In the genomic region with DNA sequence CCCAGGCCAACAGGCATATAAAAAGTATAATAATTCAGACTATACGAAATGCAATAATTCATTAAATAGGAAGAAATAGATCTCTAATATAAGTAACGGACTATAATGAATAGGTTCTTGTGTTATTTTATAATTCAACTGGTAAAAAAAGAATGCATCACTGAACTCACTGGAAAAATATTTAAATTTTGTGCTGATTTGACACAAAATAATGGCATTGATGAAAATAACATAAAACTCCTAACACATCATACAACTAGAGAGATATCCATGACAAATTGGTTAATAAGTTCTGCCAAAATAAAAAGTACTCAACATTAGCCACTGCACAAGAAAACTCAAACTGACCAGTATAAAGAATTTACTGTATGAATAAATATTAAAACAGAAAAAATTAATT, we compare ENCODE assay signal across 24 cellular contexts. TPM values are rescaled to one million over a fixed set of nuclear protein-coding genes. Genes with fewer than 3 reads are reported as not detected.
DNase-seq lines count a peak whose midpoint lies in the region; ATAC-seq, FAIRE-seq and TF ChIP-seq lines count a peak whose summit lies in the region.
"Had no signal": no experiment of that assay in that cellular context is flagged by ENCODE, and none has a peak within 500 bp of the region (broad histone marks: within the 10 kb centered on the region; RNA-seq: fewer than 3 reads in every experiment).

No MANE protein-coding gene starts in this region.

- TF ChIP-seq CTCF in A549 (IDR thresholded peaks at IDR 0.05) (no peak), D721Med (IDR thresholded peaks at IDR 0.05; ENCODE audit: insufficient read depth, missing control alignments) (no peak), K562 (IDR thresholded peaks at IDR 0.05 in 2 of 3, conservative IDR thresholded peaks at IDR 0.05 in 1 of 3; ENCODE audit: insufficient read depth in 2 of 3, low read depth in 1 of 3, low read length in 3 of 3) (no peak), GM13976 (IDR thresholded peaks at IDR 0.05; ENCODE audit: borderline replicate concordance, control extremely low read depth, extremely low read depth, insufficient read depth, missing control alignments) (no peak)

- no peak overlapping the region for H3K4me3 ChIP-seq in A549
- H3K4me3 ChIP-seq in K562, result no peak overlapping the region
- H3K4me3 ChIP-seq: BLaER1 treated with 17β-estradiol and CSF1 and Interleukin-3, amounts not matched to agents 10 nM and 100 nM; GM12878 had no signal

- no peaks in the 10 kb centered on the region for H3K79me2 ChIP-seq in K562 (ENCODE audit: control insufficient read depth, insufficient read depth, low read length)

- peaks cover 3% of the 10 kb centered on the region for H3K9me1 ChIP-seq in K562 (ENCODE audit: control insufficient read depth, insufficient read depth, low read length)

- no TSS peak for BruUV-seq in K562 (replicated peaks; lab: Mats Ljungman, UMichigan)

- POLR2A ChIA-PET in A549 (lab: Yijun Ruan, JAX) (no interaction called here), K562 (lab: Yijun Ruan, JAX) (interaction anchor here (1.4 kb wide), 1 partner anchor 15 kb away, joined by 3 read pairs; no protein-coding TSS in a partner anchor)

- H3K4me2 ChIP-seq in A549 (no peak overlapping the region), K562 (ENCODE audit: insufficient read depth, low read length) (no peak overlapping the region)
- H3K4me2 ChIP-seq: BLaER1 treated with 17β-estradiol and CSF1 and Interleukin-3, amounts not matched to agents 10 nM and 100 nM had no signal

- FAIRE-seq in A549 (lab: Jason Lieb, UNC) (no peak), D721Med (lab: Jason Lieb, UNC) (peak; percentile 32), K562 (lab: Jason Lieb, UNC) (no peak)
- FAIRE-seq: GM12878, GM12892, GM18507 had no signal

- H2AFZ ChIP-seq in K562 (ENCODE audit: low read depth, low read length), result no peak overlapping the region

- peaks cover 16% of the 10 kb centered on the region for H3K4me1 ChIP-seq in A549
- H3K4me1 ChIP-seq in K562 (replicated peaks in 1 of 2; ENCODE audit: control insufficient read depth in 2 of 2, insufficient read depth in 2 of 2, low read length in 2 of 2), result no peaks in the 10 kb centered on the region

- DNase-seq in A549 (ENCODE audit: low read depth in 1 of 2, low spot score in 1 of 2) (no peak), D721Med (ENCODE audit: insufficient read length, low spot score) (no peak), K562 (ENCODE audit: extremely low read depth in 1 of 4, low spot score in 3 of 4) (no peak), GM13976 (ENCODE audit: low spot score) (no peak), posterior vena cava (ENCODE audit: low spot score) (no peak)
- DNase-seq: 8988T; AML-193; Caco-2; Calu3; CD4-positive, alpha-beta T cell; CD8-positive, alpha-beta T cell; DMS 273 treated with DMSO at 0.1 percent for 48 hours; DMS153; DMS53; DMS79; DND-41; EL; GDM1 had no signal

- H3K27me3 ChIP-seq in K562 (ENCODE audit: control insufficient read depth in 2 of 2, insufficient read depth in 2 of 2, low read length in 2 of 2), result peaks cover 4 to 13% of the 10 kb centered on the region in 2 experiments
- H3K27me3 ChIP-seq: BLaER1 treated with 17β-estradiol and CSF1 and Interleukin-3, amounts not matched to agents 10 nM and 100 nM had no signal

- ATAC-seq in A549 (no peak), K562 (no peak), GM21367 (IDR thresholded peaks at IDR 0.05; ENCODE audit: unreplicated experiment) (no peak)
- ATAC-seq: CD8-positive, alpha-beta T cell; GM12878 had no signal

- no peak for TF ChIP-seq EP300 in A549 (IDR thresholded peaks at IDR 0.05)
- no peak for TF ChIP-seq EP300 in K562 (IDR thresholded peaks at IDR 0.05; ENCODE audit: low read length)

- H3K36me3 ChIP-seq in K562 (ENCODE audit: control insufficient read depth, insufficient read depth, low read length), result no peaks in the 10 kb centered on the region
- H3K36me3 ChIP-seq: BLaER1 treated with 17β-estradiol and CSF1 and Interleukin-3, amounts not matched to agents 10 nM and 100 nM had no signal

- H3K27ac ChIP-seq in A549, result no peak overlapping the region
- no peak overlapping the region for H3K27ac ChIP-seq in K562 (ENCODE audit: extremely low read depth, low read depth, low read length)
- H3K27ac ChIP-seq: BLaER1 treated with 17β-estradiol and CSF1 and Interleukin-3, amounts not matched to agents 10 nM and 100 nM; C4-2B had no signal

- CTCF ChIA-PET in A549 (lab: Yijun Ruan, JAX), result interaction anchor here (1.9 kb wide), 1 partner anchor 14 kb away, joined by 9 read pairs; no protein-coding TSS in a partner anchor
- CTCF ChIA-PET in K562 (lab: Yijun Ruan, JAX; ENCODE audit: low intra/inter-chr PET ratio), result no interaction called here

- H3K9ac ChIP-seq in K562 (ENCODE audit: insufficient read depth in 1 of 2, low read depth in 2 of 2, low read length in 2 of 2), result no peak overlapping the region
- H3K9ac ChIP-seq: BLaER1 treated with 17β-estradiol and CSF1 and Interleukin-3, amounts not matched to agents 10 nM and 100 nM had no signal

- intact Hi-C loops in K562 (cut with micrococcal nuclease) (no loop called here), posterior vena cava (cut with DNase I) (no loop called here)

- TF ChIP-seq RAD21 in A549 (conservative IDR thresholded peaks at IDR 0.05 in 1 of 2, IDR thresholded peaks at IDR 0.05 in 1 of 2) (no peak), K562 (CRISPR knock-in tag; conservative IDR thresholded peaks at IDR 0.05 in 1 of 2, IDR thresholded peaks at IDR 0.05 in 1 of 2) (no peak)

- no peaks in the 10 kb centered on the region for H4K20me1 ChIP-seq in K562 (replicated peaks; ENCODE audit: control insufficient read depth, insufficient read depth, low read length)
- H4K20me1 ChIP-seq: BLaER1 treated with 17β-estradiol and CSF1 and Interleukin-3, amounts not matched to agents 10 nM and 100 nM had no signal

- in situ Hi-C loops in K562 (cut with MboI) (no loop called here), GM13976 (cut with MboI; ENCODE audit: low sequenced_read_pairs, unreplicated experiment) (no loop called here)

- TF ChIP-seq POLR2A in A549 (IDR thresholded peaks at IDR 0.05; ENCODE audit: low read length) (no peak), K562 (conservative IDR thresholded peaks at IDR 0.05) (no peak)

- WGBS in A549 (ENCODE audit: missing lambda C conversion rate), result 83% methylated on average over 2 of the region's 2 CpGs
- WGBS in K562 (ENCODE audit: insufficient coverage, low coverage, missing lambda C conversion rate), result 0% methylated on average over 2 of the region's 2 CpGs

- no peaks in the 10 kb centered on the region for H3K9me3 ChIP-seq in A549
- no peaks in the 10 kb centered on the region for H3K9me3 ChIP-seq in K562 (replicated peaks; ENCODE audit: control insufficient read depth, insufficient read depth, low read depth, low read length)
- H3K9me3 ChIP-seq: BLaER1 treated with 17β-estradiol and CSF1 and Interleukin-3, amounts not matched to agents 10 nM and 100 nM; Caco-2 had no signal

TF ChIP-seq in A549, 52 proteins besides CTCF, POLR2A, EP300 and RAD21:
- TF ChIP-seq POLR2AphosphoS2 (conservative IDR thresholded peaks at IDR 0.05; ENCODE audit: low read length) (no peak), TP53 (CRISPR knock-in tag; IDR thresholded peaks at IDR 0.05) (no peak), HOXB5 (CRISPR knock-in tag; IDR thresholded peaks at IDR 0.05) (no peak), GATA3 (IDR thresholded peaks at IDR 0.05; ENCODE audit: borderline replicate concordance) (no peak), MAFK (IDR thresholded peaks at IDR 0.05; ENCODE audit: partially characterized antibody) (peak; percentile 90)

TF ChIP-seq in K562, 482 proteins besides CTCF, POLR2A, EP300 and RAD21 (continues in another document):
- TF ChIP-seq ZNF316 (IDR thresholded peaks at IDR 0.05) (peak; percentile 92), NCOA2 (IDR thresholded peaks at IDR 0.05; ENCODE audit: partially characterized antibody in 2 of 2) (no peak), C11orf30 (IDR thresholded peaks at IDR 0.05; ENCODE audit: low read depth) (peak; percentile 79), MAFK (IDR thresholded peaks at IDR 0.05; ENCODE audit: low read length) (peak; percentile 71), MAFF (IDR thresholded peaks at IDR 0.05; ENCODE audit: low read length) (peak; percentile 70)
- TF ChIP-seq, protein P1, sequence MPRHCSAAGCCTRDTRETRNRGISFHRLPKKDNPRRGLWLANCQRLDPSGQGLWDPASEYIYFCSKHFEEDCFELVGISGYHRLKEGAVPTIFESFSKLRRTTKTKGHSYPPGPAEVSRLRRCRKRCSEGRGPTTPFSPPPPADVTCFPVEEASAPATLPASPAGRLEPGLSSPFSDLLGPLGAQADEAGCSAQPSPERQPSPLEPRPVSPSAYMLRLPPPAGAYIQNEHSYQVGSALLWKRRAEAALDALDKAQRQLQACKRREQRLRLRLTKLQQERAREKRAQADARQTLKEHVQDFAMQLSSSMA (CRISPR knock-in tag; IDR thresholded peaks at IDR 0.05), result no peak

RNA-seq across cellular contexts. Expression of a gene that starts 57.1 kb away (rescaled TPM):
- polyA plus RNA-seq in A549 (2011; rRNA removed), result 20.6 and 38.4 TPM in 2 replicates
- 20.2 and 22.2 TPM in 2 replicates for polyA plus RNA-seq in A549 (2012; cell fraction: cytosol; rRNA removed)
- polyA plus RNA-seq in A549 (2012; cell fraction: nucleus; rRNA removed), result 10.3 and 11.0 TPM in 2 replicates
- polyA plus RNA-seq in A549 (2017; fragmentation: RNase III; extraction: RNeasy Plus Mini Kit Qiagen cat#74134 plus additional on column Dnase treatment), result 31.0 to 31.7 TPM (median 31.5 TPM) in 3 replicates
- 5.3 and 6.3 TPM in 2 replicates for polyA minus RNA-seq in A549 (2011; rRNA and poly(A)+ RNA removed)
- 13.9 and 34.5 TPM in 2 replicates for total RNA-seq in K562 (2011; cell fraction: chromatin; rRNA removed; ENCODE audit: low replicate concordance)
- 7.4 and 7.8 TPM in 2 replicates for total RNA-seq in K562 (2011; cell fraction: nucleolus; rRNA removed)
- total RNA-seq in K562 (2011; cell fraction: nucleoplasm; rRNA removed), result 17.1 and 34.4 TPM in 2 replicates
- total RNA-seq in K562 (2014; rRNA removed), result 33.4 and 58.5 TPM in 2 replicates
- total RNA-seq in K562 (2014; rRNA removed; fragmentation: Illumina TruSeq; extraction: Trizol), result 23.9 and 28.3 TPM in 2 replicates
- total RNA-seq in K562 (2015; rRNA removed; fragmentation: Illumina TruSeq; extraction: Trizol), result 21.9 and 23.2 TPM in 2 replicates
- total RNA-seq in K562 (2021), result 61.0 and 68.3 TPM in 2 replicates
- polyA plus RNA-seq in K562 (2011; rRNA removed), result 33.8 and 35.1 TPM in 2 replicates
- 11.7 and 19.5 TPM in 2 replicates for polyA plus RNA-seq in K562 (2011; cell fraction: cytosol; rRNA removed)
- 13.1 and 14.0 TPM in 2 replicates for polyA plus RNA-seq in K562 (2011; cell fraction: nucleus; rRNA removed)
- 29.8 and 40.1 TPM in 2 replicates for polyA plus RNA-seq in K562 (2012)
- polyA plus RNA-seq in K562 (2014; fragmentation: Illumina TruSeq; extraction: Trizol), result 20.9 and 26.7 TPM in 2 replicates
- 1 to 10 TPM; 8.3 to 9.7 TPM for polyA plus RNA-seq in K562 (2014; fragmentation: Nextera tagmentation; extraction: Ambion mirVana)
- polyA plus RNA-seq in K562 (2014; rRNA removed), result 36.0 and 55.2 TPM in 2 replicates
- 13.8 and 18.0 TPM in 2 replicates for polyA minus RNA-seq in K562 (2011; rRNA and poly(A)+ RNA removed)
- 7.9 and 8.5 TPM in 2 replicates for polyA minus RNA-seq in K562 (2011; cell fraction: cytosol; rRNA and poly(A)+ RNA removed)
- 10.8 and 11.4 TPM in 2 replicates for polyA minus RNA-seq in K562 (2011; cell fraction: nucleus; rRNA and poly(A)+ RNA removed)
- total RNA-seq in posterior vena cava, result 10 to 100 TPM; 56.2 to 58.9 TPM
